Comparison of ENCODE assay signal across 8 cellular contexts in genomic region chr1:27556781-27557595, GRCh38. TPM values are rescaled to one million over a fixed set of nuclear protein-coding genes. Genes with fewer than 3 reads are reported as not detected.
DNase-seq lines count a peak whose midpoint lies in the region; ATAC-seq and TF ChIP-seq lines count a peak whose summit lies in the region.

No MANE protein-coding gene starts in this region.

- H3K9ac ChIP-seq in HUES64 (ENCODE audit: low read depth, low read length) = no peak overlapping the region

- DNase-seq in DMS 273 treated with DMSO at 0.1 percent for 48 hours (lab: John Stamatoyannopoulos, UW) = peak; percentile 65
- peak; percentile 70 to 87 for DNase-seq in activated naive CD4-positive, alpha-beta T cell treated with anti-CD3 and anti-CD28 coated beads, Interleukin-2, amount 50 U/mL, for 72 hours (ENCODE audit: low spot score in 2 of 2)
- peak; percentile 67 to 94 (median 82) for DNase-seq in head of caudate nucleus
- peak; percentile 93 to 96 (median 96) for DNase-seq in ovary
- peak; percentile 98 for DNase-seq in testis

- TF ChIP-seq POLR2A in ovary (IDR thresholded peaks at IDR 0.05) = no peak
- no peak for TF ChIP-seq POLR2A in testis (IDR thresholded peaks at IDR 0.05)

- H3K4me1 ChIP-seq in HUES64 (ENCODE audit: insufficient read depth, low read length) (peaks cover 44% of the 10 kb centered on the region), ovary (ENCODE audit: insufficient read depth) (peaks cover 21% of the 10 kb centered on the region), testis (peaks cover 62% of the 10 kb centered on the region)

- peak; percentile 79 to 91 (median 84) for TF ChIP-seq CTCF in ovary (IDR thresholded peaks at IDR 0.05)
- peak; percentile 86 to 96 (median 95) for TF ChIP-seq CTCF in testis (IDR thresholded peaks at IDR 0.05)

- peak overlapping the region; percentile 69 to 74 for H3K27ac Mint-ChIP-seq in activated naive CD4-positive, alpha-beta T cell treated with anti-CD3 and anti-CD28 coated beads, Interleukin-2, amount 50 U/mL, for 72 hours

- intact Hi-C loops in head of caudate nucleus (cut with DNase I) (loop anchor here (2.0 kb wide), 1 partner anchor 48 kb away; the partner anchor contains the start of gene AHDC1), ovary (cut with DNase I) (loop anchor here in 2 of 4 donors (5.0 kb wide), 1 partner anchor 45 kb away; the partner anchor contains the start of gene AHDC1 (in 2 of the 2)), testis (cut with DNase I; ENCODE audit: low total_unique reads) (loop anchor here (5.0 kb wide), 1 partner anchor 45 kb away; the partner anchor contains the start of gene AHDC1)

- H3K27ac ChIP-seq in HUES64 (ENCODE audit: low read depth, low read length) (peak overlapping the region; percentile 62; the same call in 1 of the 2 replicates), ovary (peak overlapping the region; percentile 44 to 72), testis (peak overlapping the region; percentile 69 to 86)

- H3K4me3 ChIP-seq in HUES64 (ENCODE audit: low read length) = no peak overlapping the region
- no peak overlapping the region for H3K4me3 ChIP-seq in ovary
- no peak overlapping the region for H3K4me3 ChIP-seq in testis

- H3K9me3 Mint-ChIP-seq in activated naive CD4-positive, alpha-beta T cell treated with anti-CD3 and anti-CD28 coated beads, Interleukin-2, amount 50 U/mL, for 72 hours = no peaks in the 10 kb centered on the region

- WGBS in HUES64 = 4% methylated on average over 19 of the region's 19 CpGs
- WGBS in ovary, 3 donors = 0 to 3% (median 2%) methylated on average over 9 to 19 of the region's 19 CpGs
- WGBS in testis, 2 donors = 25 to 38% methylated on average over 11 to 19 of the region's 19 CpGs

- H3K36me3 ChIP-seq in HUES64 (ENCODE audit: insufficient read depth, low read length) = peaks cover 15% of the 10 kb centered on the region; the same call in 1 of the 2 replicates
- no peaks in the 10 kb centered on the region for H3K36me3 ChIP-seq in ovary
- H3K36me3 ChIP-seq in testis (ENCODE audit: low read depth, missing control alignments) = no peaks in the 10 kb centered on the region

- no peaks in the 10 kb centered on the region for H3K36me3 Mint-ChIP-seq in activated naive CD4-positive, alpha-beta T cell treated with anti-CD3 and anti-CD28 coated beads, Interleukin-2, amount 50 U/mL, for 72 hours

- H3K27me3 ChIP-seq in HUES64 (ENCODE audit: insufficient read depth, low read length) (no peaks in the 10 kb centered on the region), ovary (no peaks in the 10 kb centered on the region), testis (no peaks in the 10 kb centered on the region)

- ATAC-seq in SK-N-SH treated with all-trans-retinoic acid at 6 μM for 48 hours (peak; percentile 88), HG03571 (IDR thresholded peaks at IDR 0.05; ENCODE audit: unreplicated experiment) (no peak)
- peak; percentile 74 to 82 for ATAC-seq in activated naive CD4-positive, alpha-beta T cell treated with anti-CD3 and anti-CD28 coated beads, Interleukin-2, amount 50 U/mL, for 72 hours

- H3K9me3 ChIP-seq in HUES64 (ENCODE audit: insufficient read depth, low read depth, low read length) (no peaks in the 10 kb centered on the region), ovary (no peaks in the 10 kb centered on the region), testis (no peaks in the 10 kb centered on the region)

- TF ChIP-seq EP300 in ovary (IDR thresholded peaks at IDR 0.05) = no peak

TF ChIP-seq in SK-N-SH treated with all-trans-retinoic acid at 6 μM for 48 hours, 23 proteins besides CTCF, POLR2A, EP300 and RAD21:
- no peak for TF ChIP-seq TSHZ2 (CRISPR knock-in tag; IDR thresholded peaks at IDR 0.05)
- TF ChIP-seq, protein P1, sequence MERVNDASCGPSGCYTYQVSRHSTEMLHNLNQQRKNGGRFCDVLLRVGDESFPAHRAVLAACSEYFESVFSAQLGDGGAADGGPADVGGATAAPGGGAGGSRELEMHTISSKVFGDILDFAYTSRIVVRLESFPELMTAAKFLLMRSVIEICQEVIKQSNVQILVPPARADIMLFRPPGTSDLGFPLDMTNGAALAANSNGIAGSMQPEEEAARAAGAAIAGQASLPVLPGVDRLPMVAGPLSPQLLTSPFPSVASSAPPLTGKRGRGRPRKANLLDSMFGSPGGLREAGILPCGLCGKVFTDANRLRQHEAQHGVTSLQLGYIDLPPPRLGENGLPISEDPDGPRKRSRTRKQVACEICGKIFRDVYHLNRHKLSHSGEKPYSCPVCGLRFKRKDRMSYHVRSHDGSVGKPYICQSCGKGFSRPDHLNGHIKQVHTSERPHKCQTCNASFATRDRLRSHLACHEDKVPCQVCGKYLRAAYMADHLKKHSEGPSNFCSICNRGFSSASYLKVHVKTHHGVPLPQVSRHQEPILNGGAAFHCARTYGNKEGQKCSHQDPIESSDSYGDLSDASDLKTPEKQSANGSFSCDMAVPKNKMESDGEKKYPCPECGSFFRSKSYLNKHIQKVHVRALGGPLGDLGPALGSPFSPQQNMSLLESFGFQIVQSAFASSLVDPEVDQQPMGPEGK (CRISPR knock-in tag; IDR thresholded peaks at IDR 0.05; ENCODE audit: borderline replicate concordance) = peak; percentile 51; the same call in 1 of the 2 replicates

RNA-seq across cellular contexts. Expression of gene AHDC1, which starts 47.0 kb away (rescaled TPM):
- polyA plus RNA-seq in HUES64 (2013, experiment 1 of 2) = 23.6 TPM
- polyA plus RNA-seq in HUES64 (2013, experiment 2 of 2) = 29.1 TPM
- total RNA-seq in activated naive CD4-positive, alpha-beta T cell treated with anti-CD3 and anti-CD28 coated beads, Interleukin-2, amount 50 U/mL, for 72 hours = 10 to 100 TPM; 12.8 to 16.5 TPM
- total RNA-seq in ovary = 100 to 1,000 TPM in 3 of 7 donors, 10 to 100 TPM in 4; 11.3 to 159 (median 91.2) TPM
- 10 to 100 TPM; 11.2 to 33.2 TPM for polyA plus RNA-seq in ovary
- 10 to 100 TPM; 73.7 to 86.8 TPM for total RNA-seq in testis
- polyA plus RNA-seq in testis (ENCODE audit: insufficient read depth, low read depth, low replicate concordance) = 32.5 TPM
